Comparison of ENCODE assay signal across 8 cellular contexts in genomic region chr1:205440476-205441317, GRCh38. TPM values are rescaled to one million over a fixed set of nuclear protein-coding genes. Genes with fewer than 3 reads are reported as not detected.
DNase-seq lines count a peak whose midpoint lies in the region; ATAC-seq and TF ChIP-seq lines count a peak whose summit lies in the region.

No MANE protein-coding gene starts in this region.

- H2AFZ ChIP-seq in OCI-LY1 (ENCODE audit: low read length), result peak overlapping the region; percentile 74

- peak overlapping the region; percentile 41 for H3K4me3 ChIP-seq in OCI-LY1 (ENCODE audit: low read depth, low read length, poor library complexity, severe bottlenecking)
- H3K4me3 ChIP-seq in fibroblast of pulmonary artery (replicated peaks; ENCODE audit: low read depth, low read length), result no peak overlapping the region

- H3F3A ChIP-seq in OCI-LY1 (ENCODE audit: insufficient read depth, low read length), result no peaks in the 10 kb centered on the region

- H3K79me2 ChIP-seq in OCI-LY1 (ENCODE audit: insufficient read depth, low read length), result no peaks in the 10 kb centered on the region

- TF ChIP-seq CTCF in OCI-LY1 (IDR thresholded peaks at IDR 0.05; ENCODE audit: low read length) (no peak), fibroblast of pulmonary artery (IDR thresholded peaks at IDR 0.05; ENCODE audit: low read length, missing control alignments) (no peak)

- H3K4me2 ChIP-seq in OCI-LY1 (ENCODE audit: low read length), result peak overlapping the region; percentile 60

- no peaks in the 10 kb centered on the region for H3K36me3 ChIP-seq in OCI-LY1 (ENCODE audit: insufficient read depth, low read length)

- H3K9me2 ChIP-seq in OCI-LY1 (ENCODE audit: low read depth, low read length), result no peaks in the 10 kb centered on the region

- peak overlapping the region; percentile 40; the same call in 1 of the 2 replicates for H3K9ac ChIP-seq in OCI-LY1 (ENCODE audit: low read length)

- peaks cover 4% of the 10 kb centered on the region; the same call in 1 of the 2 replicates for H3K27me3 ChIP-seq in OCI-LY1 (ENCODE audit: insufficient read depth, low read length)

- ATAC-seq in GM18909 (IDR thresholded peaks at IDR 0.05; ENCODE audit: poor library complexity, unreplicated experiment) (peak; percentile 67), HG03159 (IDR thresholded peaks at IDR 0.05; ENCODE audit: unreplicated experiment) (peak; percentile 59)

- H3K4me1 ChIP-seq in OCI-LY1 (ENCODE audit: insufficient read depth, low read length, severe bottlenecking), result peaks cover 16% of the 10 kb centered on the region

- no peaks in the 10 kb centered on the region for H3K9me3 ChIP-seq in OCI-LY1 (ENCODE audit: low read length)

- no peaks in the 10 kb centered on the region for H4K20me1 ChIP-seq in OCI-LY1 (ENCODE audit: insufficient read depth, low read length)

- DNase-seq in activated T-cell treated with anti-CD3 and anti-CD28 coated beads for 4 hours (peak; percentile 33), fibroblast of pulmonary artery (ENCODE audit: low read depth) (peak; percentile 74), posterior vena cava (ENCODE audit: low spot score) (peak; percentile 80), NCI-H446 treated with DMSO at 0.1 percent for 48 hours (lab: John Stamatoyannopoulos, UW) (no peak), DMS114 treated with DMSO at 0.1 percent for 48 hours (lab: John Stamatoyannopoulos, UW; ENCODE audit: unreplicated experiment) (no peak)

- intact Hi-C loops in posterior vena cava (cut with DNase I), result no loop called here

- H3K27ac ChIP-seq in OCI-LY1 (ENCODE audit: low read depth, low read length, poor library complexity, severe bottlenecking), result no peak overlapping the region

RNA-seq across cellular contexts. Expression of gene BLACAT1, which starts 15.1 kb away (rescaled TPM):
- total RNA-seq in posterior vena cava, result not detected

RNA-seq across cellular contexts. Expression of gene LEMD1, which starts 18.8 kb away (rescaled TPM):
- total RNA-seq in posterior vena cava, result not detected

Comparison
In these comparisons a context has a peak if more than half of its experiments do, and no peak if none do; other contexts are left out.
1. DNase-seq: peak in activated T-cell treated with anti-CD3 and anti-CD28 coated beads for 4 hours (single experiment), fibroblast of pulmonary artery (single experiment) and posterior vena cava (single experiment); none in NCI-H446 treated with DMSO at 0.1 percent for 48 hours (single experiment) and DMS114 treated with DMSO at 0.1 percent for 48 hours (single experiment).